In the genomic region with DNA sequence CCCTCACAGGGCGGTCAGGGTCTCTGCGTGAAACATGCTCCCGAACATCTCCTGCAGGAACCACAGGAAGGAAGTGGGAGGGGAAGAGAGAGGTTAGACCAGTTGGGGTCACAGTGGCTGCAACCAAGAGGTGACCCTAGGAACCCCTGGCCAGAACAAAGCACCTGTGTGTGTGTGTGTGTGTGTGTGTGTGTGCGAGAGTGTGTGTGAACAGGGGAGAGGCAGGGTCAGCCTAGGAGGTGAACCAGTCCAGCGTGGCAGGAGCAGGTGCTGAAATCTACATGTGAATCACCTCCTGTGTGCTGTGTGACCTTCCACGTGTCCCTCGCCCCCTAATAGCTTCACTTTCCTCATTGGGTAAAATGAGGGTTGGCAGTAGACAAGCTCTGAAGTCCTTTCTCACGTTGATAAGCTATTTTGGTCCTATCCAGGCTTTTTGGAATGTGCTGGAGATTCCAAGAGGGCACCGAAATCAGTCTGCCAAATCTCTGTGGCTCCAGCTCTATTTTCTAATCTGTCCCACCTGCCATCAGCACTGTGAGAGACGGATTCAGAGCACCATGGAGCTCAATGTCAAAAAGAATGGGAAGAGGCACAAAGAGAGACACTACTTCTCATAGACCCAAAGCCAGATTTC, we compare ENCODE assay signal across 29 cellular contexts. TPM values are rescaled to one million over a fixed set of nuclear protein-coding genes. Genes with fewer than 3 reads are reported as not detected.
DNase-seq lines count a peak whose midpoint lies in the region; ATAC-seq, FAIRE-seq and TF ChIP-seq lines count a peak whose summit lies in the region.
"Had no signal": no experiment of that assay in that cellular context is flagged by ENCODE, and none has a peak within 500 bp of the region (broad histone marks: within the 10 kb centered on the region; RNA-seq: fewer than 3 reads in every experiment).

No MANE protein-coding gene starts in this region.

- H3K36me3 ChIP-seq in H1 (ENCODE audit: control insufficient read depth in 2 of 4, insufficient read depth in 4 of 4, low read length in 3 of 4): no peaks in the 10 kb centered on the region
- no peaks in the 10 kb centered on the region for H3K36me3 ChIP-seq in MG63
- H3K36me3 ChIP-seq: BE2C, SJSA1 had no signal

- no peak overlapping the region for H4K8ac ChIP-seq in H1 (ENCODE audit: extremely low read depth, insufficient read depth, low read length)

- peaks cover 0 to 1% of the 10 kb centered on the region in 2 experiments for H4K20me1 ChIP-seq in H1 (replicated peaks in 1 of 2; ENCODE audit: control insufficient read depth in 1 of 2, insufficient read depth in 2 of 2, low read length in 2 of 2)

- 81% methylated on average over 10 of the region's 10 CpGs; no CpG with 5 or more reads in 1 of the 2 experiments for WGBS in H1 (ENCODE audit: extremely low coverage in 1 of 2, insufficient coverage in 1 of 2, insufficient read length in 1 of 2, insufficient replicate concordance in 2 of 2, low coverage in 1 of 2, low lambda C conversion rate in 2 of 2, missing lambda C conversion rate in 1 of 2), 2 experiments

- no peak overlapping the region for H2BK120ac ChIP-seq in H1 (replicated peaks; ENCODE audit: low read depth, low read length)

- H3K27ac ChIP-seq in H1 (ENCODE audit: low read depth, low read length): no peak overlapping the region
- H3K27ac ChIP-seq: epithelial cell of prostate, foreskin keratinocyte, GM23248, PC-9, SJSA1 had no signal

- no peak for FAIRE-seq in H1 (lab: Jason Lieb, UNC)
- FAIRE-seq in H54 (lab: Jason Lieb, UNC): no peak
- FAIRE-seq: GM19239, HepG2 had no signal

- no peaks in the 10 kb centered on the region for H3K36me3 Mint-ChIP-seq in activated T-cell treated with anti-CD3 and anti-CD28 coated beads, Interleukin-2, amount 50 U/mL, for 24 hours (ENCODE audit: low read depth)
- H3K36me3 Mint-ChIP-seq: activated CD4-positive, alpha-beta memory T cell treated with anti-CD3 and anti-CD28 coated beads for 36 hours; activated naive CD4-positive, alpha-beta T cell treated with anti-CD3 and anti-CD28 coated beads, Interleukin-2, amount 50 U/mL, for 24 hours; brain; WTC11 had no signal

- no peak for TF ChIP-seq CTCF in H1 (IDR thresholded peaks at IDR 0.05; ENCODE audit: control extremely low read depth in 1 of 3, insufficient read depth in 1 of 3, low read depth in 1 of 3, low read length in 3 of 3)

- H3K27ac Mint-ChIP-seq in activated T-cell treated with anti-CD3 and anti-CD28 coated beads, Interleukin-2, amount 50 U/mL, for 24 hours: no peak overlapping the region
- H3K27ac Mint-ChIP-seq: activated CD4-positive, alpha-beta memory T cell treated with anti-CD3 and anti-CD28 coated beads for 36 hours; activated naive CD4-positive, alpha-beta T cell treated with anti-CD3 and anti-CD28 coated beads, Interleukin-2, amount 50 U/mL, for 24 hours; activated T-cell treated with anti-CD3 and anti-CD28 coated beads, Interleukin-2, amount 50 U/mL, for 72 hours; T-helper 17 cell; WTC11 had no signal

- H2BK5ac ChIP-seq in H1 (ENCODE audit: low read depth, low read length): no peak overlapping the region

- H3K79me2 ChIP-seq in H1 (ENCODE audit: control insufficient read depth in 1 of 2, insufficient read depth in 2 of 2, low read length in 2 of 2): no peaks in the 10 kb centered on the region

- TF ChIP-seq EP300 in H1 (IDR thresholded peaks at IDR 0.05; ENCODE audit: borderline replicate concordance in 1 of 2, low read depth in 2 of 2, low read length in 2 of 2): no peak

- DNase-seq in activated T-cell treated with anti-CD3 and anti-CD28 coated beads, Interleukin-2, amount 50 U/mL, for 24 hours: peak; percentile 25
- DNase-seq in activated T-cell treated with anti-CD3 and anti-CD28 coated beads for 4 hours (no peak), H1 (ENCODE audit: low read depth in 1 of 2, low spot score in 2 of 2) (peak in 1 of 2 experiments; percentile 28), myocyte (ENCODE audit: low read depth) (peak; percentile 94), H54 (ENCODE audit: insufficient read length, low spot score) (no peak), MG63 (no peak)
- DNase-seq in stimulated activated naive CD8-positive, alpha-beta T cell treated with anti-CD3 and anti-CD28 coated beads, Interleukin-15, Interleukin-2, amounts not matched to agents 100 U/mL and 50 U/mL, for 24 hours: no peak
- DNase-seq in stimulated activated CD4-positive, alpha-beta T cell treated with anti-CD3 and anti-CD28 coated beads, Interleukin-12 subunit alpha, Interleukin-12 subunit beta, amount 100 ng/mL, for 4 hours: no peak
- DNase-seq: 8988T; activated CD4-positive, alpha-beta memory T cell treated with anti-CD3 and anti-CD28 coated beads for 36 hours; activated T-cell treated with anti-CD3 and anti-CD28 coated beads, Interleukin-2, amount 50 U/mL, for 72 hours; BE2C; dorsolateral prefrontal cortex; foreskin keratinocyte; GM23248; NCI-H774; nucleus accumbens; PC-9; stimulated activated naive CD4-positive, alpha-beta T cell; T-helper 17 cell; trophoblast cell had no signal

- TF ChIP-seq POLR2A in H1 (IDR thresholded peaks at IDR 0.05; ENCODE audit: control extremely low read depth in 1 of 2, low read depth in 2 of 2, low read length in 2 of 2): no peak
- TF ChIP-seq POLR2A in H54 (IDR thresholded peaks at IDR 0.05; ENCODE audit: low read depth, low read length): no peak

- no peak for ATAC-seq in stimulated activated naive CD8-positive, alpha-beta T cell treated with anti-CD3 and anti-CD28 coated beads, Interleukin-15, Interleukin-2, amounts not matched to agents 100 U/mL and 50 U/mL, for 24 hours
- ATAC-seq: activated T-cell treated with anti-CD3 and anti-CD28 coated beads, Interleukin-2, amount 50 U/mL, for 72 hours; foreskin keratinocyte; HepG2; T-helper 17 cell; WTC11 had no signal

- H2BK15ac ChIP-seq in H1 (ENCODE audit: low read length): no peak overlapping the region

- no peaks in the 10 kb centered on the region; a peak in 1 of 7 replicates for H3K27me3 ChIP-seq in H1 (replicated peaks in 1 of 4; ENCODE audit: control insufficient read depth in 3 of 4, extremely low read depth in 1 of 4, insufficient read depth in 3 of 4, low read length in 3 of 4)
- no peaks in the 10 kb centered on the region for H3K27me3 ChIP-seq in MG63
- H3K27me3 ChIP-seq: dorsolateral prefrontal cortex, SJSA1 had no signal

- H3K9ac ChIP-seq in H1 (replicated peaks in 1 of 4; ENCODE audit: extremely low read depth in 1 of 4, low read depth in 3 of 4, low read length in 3 of 4): no peak overlapping the region
- H3K9ac ChIP-seq: GM23248 had no signal

- no peak overlapping the region for H3K56ac ChIP-seq in H1 (replicated peaks; ENCODE audit: insufficient read length, low read depth, low read length)

- no peak overlapping the region for H3K18ac ChIP-seq in H1 (ENCODE audit: extremely low read depth, low read length)

- H3K79me1 ChIP-seq in H1 (ENCODE audit: low read depth, low read length): no peaks in the 10 kb centered on the region

- no peaks in the 10 kb centered on the region for H3K4me1 Mint-ChIP-seq in activated T-cell treated with anti-CD3 and anti-CD28 coated beads, Interleukin-2, amount 50 U/mL, for 24 hours (ENCODE audit: low read depth)
- H3K4me1 Mint-ChIP-seq: activated naive CD4-positive, alpha-beta T cell treated with anti-CD3 and anti-CD28 coated beads, Interleukin-2, amount 50 U/mL, for 24 hours; T-helper 17 cell had no signal

- no peaks in the 10 kb centered on the region for H3K9me3 Mint-ChIP-seq in activated T-cell treated with anti-CD3 and anti-CD28 coated beads, Interleukin-2, amount 50 U/mL, for 24 hours
- H3K9me3 Mint-ChIP-seq: activated CD4-positive, alpha-beta memory T cell treated with anti-CD3 and anti-CD28 coated beads for 36 hours; activated naive CD4-positive, alpha-beta T cell treated with anti-CD3 and anti-CD28 coated beads, Interleukin-2, amount 50 U/mL, for 24 hours; activated T-cell treated with anti-CD3 and anti-CD28 coated beads, Interleukin-2, amount 50 U/mL, for 72 hours; WTC11 had no signal

- POLR2A ChIA-PET in H1 (lab: Charles Lee; ENCODE audit: partially characterized antibody): interaction anchor here (0.9 kb wide), 1 partner anchor 66 kb away, joined by 3 read pairs; no protein-coding TSS in a partner anchor

- H3K23me2 ChIP-seq in H1 (ENCODE audit: low read depth, low read length): no peaks in the 10 kb centered on the region

- H3K23ac ChIP-seq in H1 (ENCODE audit: insufficient read length): no peak overlapping the region

- H3K4me3 ChIP-seq in H1 (ENCODE audit: extremely low read depth in 1 of 4, insufficient read depth in 2 of 4, low read depth in 3 of 4, low read length in 4 of 4) (no peak overlapping the region), MG63 (no peak overlapping the region)
- H3K4me3 ChIP-seq: dorsolateral prefrontal cortex, GM23248, PC-9, SJSA1 had no signal

- H3K4ac ChIP-seq in H1 (replicated peaks; ENCODE audit: insufficient read length, low read depth, low read length): no peak overlapping the region

- no peak overlapping the region for H3K4me2 ChIP-seq in H1 (ENCODE audit: insufficient read depth in 1 of 2, low read depth in 2 of 2, low read length in 2 of 2)
- H3K4me2 ChIP-seq: PC-9 had no signal

- H4K5ac ChIP-seq in H1 (ENCODE audit: insufficient read length, low read depth, low read length): no peak overlapping the region

- CTCF ChIA-PET in H1 (lab: Charles Lee; ENCODE audit: partially characterized antibody): interaction anchor here (0.6 to 10.9 kb wide), 15 partner anchors 8 to 205 kb away, joined by 3 to 110 read pairs (median 4); partner anchors contain the start of gene SLC26A9

- H2BK12ac ChIP-seq in H1 (ENCODE audit: low read depth, low read length): no peak overlapping the region

- no peak overlapping the region for H2AK5ac ChIP-seq in H1 (ENCODE audit: low read depth, low read length)

- H2AFZ ChIP-seq in H1 (ENCODE audit: low read length): peak overlapping the region; percentile 50; the same call in 1 of the 2 replicates
- H2AFZ ChIP-seq: GM23248, PC-9 had no signal

- H2BK20ac ChIP-seq in H1 (ENCODE audit: low read length): no peak overlapping the region; the same call in 1 of the 2 replicates

- peaks cover 0 to 6% (median 2%) of the 10 kb centered on the region in 4 experiments; a peak in 4 of 7 replicates for H3K4me1 ChIP-seq in H1 (replicated peaks in 1 of 4; ENCODE audit: control insufficient read depth in 3 of 4, insufficient read depth in 4 of 4, low read length in 3 of 4)
- H3K4me1 ChIP-seq: foreskin keratinocyte had no signal

- H3K14ac ChIP-seq in H1 (ENCODE audit: insufficient read length): no peak overlapping the region

- TF ChIP-seq RAD21 in H1 (IDR thresholded peaks at IDR 0.05 in 1 of 2, conservative IDR thresholded peaks at IDR 0.05 in 1 of 2; ENCODE audit: low read depth in 2 of 2, low read length in 2 of 2): no peak

- no peak overlapping the region for H4K91ac ChIP-seq in H1 (replicated peaks; ENCODE audit: insufficient read length, low read length)

- H3K9me3 ChIP-seq in H1 (ENCODE audit: insufficient read depth in 2 of 2, low read depth in 1 of 2, low read length in 1 of 2) (no peaks in the 10 kb centered on the region), MG63 (no peaks in the 10 kb centered on the region)
- H3K9me3 ChIP-seq: BE2C, SJSA1 had no signal

- no peak overlapping the region for H3K4me3 Mint-ChIP-seq in activated T-cell treated with anti-CD3 and anti-CD28 coated beads, Interleukin-2, amount 50 U/mL, for 24 hours
- H3K4me3 Mint-ChIP-seq: activated CD4-positive, alpha-beta memory T cell treated with anti-CD3 and anti-CD28 coated beads for 36 hours; activated naive CD4-positive, alpha-beta T cell treated with anti-CD3 and anti-CD28 coated beads, Interleukin-2, amount 50 U/mL, for 24 hours; activated T-cell treated with anti-CD3 and anti-CD28 coated beads, Interleukin-2, amount 50 U/mL, for 72 hours; T-helper 17 cell; WTC11 had no signal

- peaks cover 6% of the 10 kb centered on the region for H3K27me3 Mint-ChIP-seq in activated T-cell treated with anti-CD3 and anti-CD28 coated beads, Interleukin-2, amount 50 U/mL, for 24 hours
- H3K27me3 Mint-ChIP-seq: activated CD4-positive, alpha-beta memory T cell treated with anti-CD3 and anti-CD28 coated beads for 36 hours had no signal

RNA-seq across cellular contexts. Expression of gene SLC26A9, which starts 27.8 kb away (rescaled TPM):
- not detected in 2 replicates for total RNA-seq in H1 (2021; fragmentation: NEBNext Ultra II Directional; extraction: Animal tissue kit (Norgen Biotek cat#: 25700))
- 0.03 TPM in 1 of 2 replicates, not detected in the other for polyA plus RNA-seq in H1 (2011; rRNA removed)
- polyA plus RNA-seq in H1 (2011; cell fraction: cytosol; rRNA removed): 0.04 TPM
- 0.07 TPM for polyA plus RNA-seq in H1 (2011; cell fraction: nucleus; rRNA removed)
- 0.09 TPM in 1 of 4 replicates, not detected in the others for polyA plus RNA-seq in H1 (2012, experiment 1 of 2)
- polyA plus RNA-seq in H1 (2012, experiment 2 of 2): not detected
- 0.08 TPM for polyA plus RNA-seq in H1 (2013, experiment 1 of 2)
- 0.02 TPM for polyA plus RNA-seq in H1 (2013, experiment 2 of 2)
- polyA minus RNA-seq in H1 (2011; rRNA and poly(A)+ RNA removed): 0.02 TPM in 1 of 2 replicates, not detected in the other
- polyA minus RNA-seq in H1 (2011; cell fraction: cytosol; rRNA and poly(A)+ RNA removed): not detected
- not detected for polyA minus RNA-seq in H1 (2011; cell fraction: nucleus; rRNA and poly(A)+ RNA removed)
- 0.16 TPM in 1 of 2 replicates, not detected in the other for total RNA-seq in myocyte
- 0.03 TPM for polyA plus RNA-seq in myocyte (2012)
- total RNA-seq in MG63 (2014; rRNA removed; shearing (Covaris generic); ENCODE audit: low replicate concordance): not detected in 2 replicates
- total RNA-seq: activated CD4-positive, alpha-beta memory T cell treated with anti-CD3 and anti-CD28 coated beads for 36 hours; activated T-cell treated with anti-CD3 and anti-CD28 coated beads, Interleukin-2, amount 50 U/mL, for 72 hours; foreskin keratinocyte; GM23248; MCF 10A; SJSA1; T-helper 17 cell had no signal
- polyA plus RNA-seq: foreskin keratinocyte, GM23248 had no signal

Comparison
In these comparisons a context has a peak if more than half of its experiments do, and no peak if none do; other contexts are left out.
1. DNase-seq: peak in activated T-cell treated with anti-CD3 and anti-CD28 coated beads, Interleukin-2, amount 50 U/mL, for 24 hours (single experiment) and myocyte (single experiment); none in activated T-cell treated with anti-CD3 and anti-CD28 coated beads for 4 hours (single experiment), stimulated activated naive CD8-positive, alpha-beta T cell treated with anti-CD3 and anti-CD28 coated beads, Interleukin-15, Interleukin-2, amounts not matched to agents 100 U/mL and 50 U/mL, for 24 hours (single experiment), stimulated activated CD4-positive, alpha-beta T cell treated with anti-CD3 and anti-CD28 coated beads, Interleukin-12 subunit alpha, Interleukin-12 subunit beta, amount 100 ng/mL, for 4 hours (single experiment), H54 (single experiment) and MG63 (single experiment).